In the genomic region with DNA sequence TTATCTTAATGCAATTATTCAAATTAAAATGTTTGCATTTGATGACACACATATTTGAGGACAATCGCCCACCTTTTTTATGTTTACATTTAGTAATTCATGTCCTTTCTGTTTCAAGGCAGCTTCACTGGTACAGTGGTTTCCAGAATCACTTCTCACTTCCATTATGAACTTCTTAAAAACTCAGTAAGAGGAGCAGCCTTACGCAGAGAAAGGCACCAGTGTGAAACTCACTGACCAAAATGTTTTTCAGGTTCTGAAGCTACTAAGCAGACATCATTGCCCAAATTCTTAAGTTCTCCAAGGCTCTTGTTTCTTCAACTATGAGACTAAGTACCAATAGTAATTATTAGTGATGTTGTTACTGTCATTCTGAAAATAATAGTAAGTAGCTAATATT, we compare ENCODE assay signal across 18 cellular contexts.
DNase-seq lines count a peak whose midpoint lies in the region; ATAC-seq and TF ChIP-seq lines count a peak whose summit lies in the region.
"Had no signal": no experiment of that assay in that cellular context is flagged by ENCODE, and none has a peak within 500 bp of the region (broad histone marks: within the 10 kb centered on the region; RNA-seq: fewer than 3 reads in every experiment).

No MANE protein-coding gene starts in this region.

- H3K4me2 ChIP-seq in MM.1S (ENCODE audit: low read depth, low read length) (no peak overlapping the region), OCI-LY3 (ENCODE audit: low read length) (peak overlapping the region; percentile 47), neuronal stem cell (ENCODE audit: insufficient read depth, low read length, poor library complexity, severe bottlenecking) (no peak overlapping the region)
- H3K4me2 ChIP-seq: BLaER1 had no signal

- H2BK120ac ChIP-seq in neuronal stem cell (ENCODE audit: low read depth, low read length), result no peak overlapping the region

- H3K18ac ChIP-seq in neuronal stem cell (ENCODE audit: low read length), result no peak overlapping the region

- intact Hi-C loops in right cardiac atrium (cut with DNase I), result no loop called here

- H3K9me3 ChIP-seq in MM.1S (replicated peaks; ENCODE audit: insufficient read depth, low read length) (no peaks in the 10 kb centered on the region), OCI-LY3 (ENCODE audit: insufficient read depth, low read length) (no peaks in the 10 kb centered on the region), neuronal stem cell (replicated peaks in 1 of 2; ENCODE audit: control insufficient read depth in 2 of 2, insufficient read depth in 1 of 2, low read depth in 1 of 2, low read length in 2 of 2) (no peaks in the 10 kb centered on the region), right cardiac atrium (ENCODE audit: control insufficient read depth, low read length) (no peaks in the 10 kb centered on the region)
- H3K9me3 ChIP-seq: BLaER1, Caco-2 had no signal

- no peaks in the 10 kb centered on the region for H3K79me2 ChIP-seq in MM.1S (ENCODE audit: low read length)
- no peaks in the 10 kb centered on the region for H3K79me2 ChIP-seq in OCI-LY3 (ENCODE audit: low read length)

- H3K4me3 Mint-ChIP-seq in progenitor cell of endocrine pancreas (ENCODE audit: low read depth), result no peak overlapping the region
- H3K4me3 Mint-ChIP-seq: B cell; CD4-positive, CD25-positive, alpha-beta regulatory T cell; CD8-positive, alpha-beta T cell had no signal

- H2AK5ac ChIP-seq in neuronal stem cell (ENCODE audit: low read depth, low read length), result no peak overlapping the region

- TF ChIP-seq CTCF in MM.1S (IDR thresholded peaks at IDR 0.05; ENCODE audit: low read length) (no peak), OCI-LY3 (IDR thresholded peaks at IDR 0.05; ENCODE audit: low read depth, low read length) (no peak), progenitor cell of endocrine pancreas (IDR thresholded peaks at IDR 0.05; ENCODE audit: unreplicated experiment) (no peak)

- no peak overlapping the region for H2BK12ac ChIP-seq in neuronal stem cell (ENCODE audit: low read length)

- no peak overlapping the region for H3K23ac ChIP-seq in neuronal stem cell (ENCODE audit: low read depth, low read length, poor library complexity)

- no peaks in the 10 kb centered on the region for H3K79me1 ChIP-seq in neuronal stem cell (ENCODE audit: low read depth, low read length)

- no peak overlapping the region for H4K8ac ChIP-seq in neuronal stem cell (ENCODE audit: low read depth, low read length)

- H3K4ac ChIP-seq in neuronal stem cell (ENCODE audit: low read length), result no peak overlapping the region

- no peaks in the 10 kb centered on the region for H3F3A ChIP-seq in MM.1S (ENCODE audit: insufficient read depth, low read length)

- no peak overlapping the region for H3K27ac ChIP-seq in MM.1S (ENCODE audit: low read length)
- H3K27ac ChIP-seq in OCI-LY3 (ENCODE audit: low read length), result no peak overlapping the region
- no peak overlapping the region for H3K27ac ChIP-seq in neuronal stem cell (replicated peaks; ENCODE audit: low read length)
- H3K27ac ChIP-seq in right cardiac atrium (ENCODE audit: low read length), result no peak overlapping the region
- H3K27ac ChIP-seq: 22Rv1, BLaER1, C4-2B, GM23248 had no signal

- H2AFZ ChIP-seq in MM.1S (ENCODE audit: low read length) (no peak overlapping the region), OCI-LY3 (ENCODE audit: low read depth, low read length) (no peak overlapping the region), neuronal stem cell (ENCODE audit: low read length) (no peak overlapping the region)
- H2AFZ ChIP-seq: GM23248 had no signal

- H3K4me1 Mint-ChIP-seq in progenitor cell of endocrine pancreas (ENCODE audit: low read depth), result peaks cover 4% of the 10 kb centered on the region
- H3K4me1 Mint-ChIP-seq: B cell; CD4-positive, CD25-positive, alpha-beta regulatory T cell had no signal

- peaks cover 3% of the 10 kb centered on the region for H3K9me3 Mint-ChIP-seq in progenitor cell of endocrine pancreas (ENCODE audit: low read depth)

- H3K4me3 ChIP-seq in MM.1S (ENCODE audit: low read length) (no peak overlapping the region), OCI-LY3 (ENCODE audit: low read length) (no peak overlapping the region), neuronal stem cell (ENCODE audit: low read length in 2 of 2) (no peak overlapping the region), right cardiac atrium (ENCODE audit: low read length) (no peak overlapping the region)
- H3K4me3 ChIP-seq: BLaER1, GM23248 had no signal

- H4K20me1 ChIP-seq in MM.1S (ENCODE audit: insufficient read depth, low read length) (no peaks in the 10 kb centered on the region), OCI-LY3 (ENCODE audit: insufficient read depth, low read length) (no peaks in the 10 kb centered on the region)
- H4K20me1 ChIP-seq: BLaER1 had no signal

- ATAC-seq in HG03460 (IDR thresholded peaks at IDR 0.05; ENCODE audit: unreplicated experiment) (no peak), right cardiac atrium (no peak)
- ATAC-seq: CD8-positive, alpha-beta T cell had no signal

- peak overlapping the region; percentile 23 for H3K27ac Mint-ChIP-seq in progenitor cell of endocrine pancreas
- H3K27ac Mint-ChIP-seq: B cell; CD4-positive, CD25-positive, alpha-beta regulatory T cell; CD8-positive, alpha-beta T cell had no signal

- no peaks in the 10 kb centered on the region for H3K36me3 Mint-ChIP-seq in progenitor cell of endocrine pancreas (ENCODE audit: insufficient read depth)
- H3K36me3 Mint-ChIP-seq: CD4-positive, CD25-positive, alpha-beta regulatory T cell; CD8-positive, alpha-beta T cell had no signal

- H3K27me3 Mint-ChIP-seq in progenitor cell of endocrine pancreas, result no peaks in the 10 kb centered on the region
- H3K27me3 Mint-ChIP-seq: B cell; CD4-positive, CD25-positive, alpha-beta regulatory T cell had no signal

- H3K9ac ChIP-seq in MM.1S (ENCODE audit: low read length) (no peak overlapping the region), OCI-LY3 (ENCODE audit: low read length) (no peak overlapping the region), neuronal stem cell (ENCODE audit: low read depth, low read length, poor library complexity) (no peak overlapping the region)
- H3K9ac ChIP-seq: BLaER1, GM23248 had no signal

- H3K4me1 ChIP-seq in MM.1S (ENCODE audit: low read length), result no peaks in the 10 kb centered on the region
- peaks cover 10% of the 10 kb centered on the region for H3K4me1 ChIP-seq in OCI-LY3 (ENCODE audit: low read length)
- no peaks in the 10 kb centered on the region for H3K4me1 ChIP-seq in neuronal stem cell (ENCODE audit: control insufficient read depth in 2 of 2, insufficient read depth in 1 of 2, low read depth in 1 of 2, low read length in 2 of 2)
- no peaks in the 10 kb centered on the region for H3K4me1 ChIP-seq in right cardiac atrium (ENCODE audit: control insufficient read depth, insufficient read depth, low read length)
- H3K4me1 ChIP-seq: BLaER1, Caco-2 had no signal

- no peak overlapping the region for H4K91ac ChIP-seq in neuronal stem cell (ENCODE audit: low read depth, low read length, poor library complexity)

- H3K27me3 ChIP-seq in MM.1S (replicated peaks; ENCODE audit: insufficient read depth, low read length) (no peaks in the 10 kb centered on the region), OCI-LY3 (ENCODE audit: low read depth, low read length) (no peaks in the 10 kb centered on the region), neuronal stem cell (ENCODE audit: control insufficient read depth in 3 of 3, insufficient read depth in 3 of 3, low read depth in 1 of 3, low read length in 3 of 3) (no peaks in the 10 kb centered on the region), right cardiac atrium (ENCODE audit: control insufficient read depth, insufficient read depth) (no peaks in the 10 kb centered on the region)
- H3K27me3 ChIP-seq: BLaER1 had no signal

- H3K36me3 ChIP-seq in MM.1S (replicated peaks; ENCODE audit: insufficient read depth, low read length) (no peaks in the 10 kb centered on the region), OCI-LY3 (replicated peaks; ENCODE audit: low read depth, low read length) (no peaks in the 10 kb centered on the region), neuronal stem cell (replicated peaks in 1 of 2; ENCODE audit: control insufficient read depth in 2 of 2, insufficient read depth in 2 of 2, low read length in 2 of 2) (no peaks in the 10 kb centered on the region)
- H3K36me3 ChIP-seq: BLaER1 had no signal

- H3K14ac ChIP-seq in neuronal stem cell (ENCODE audit: low read length), result no peak overlapping the region

- no peak overlapping the region for H2BK5ac ChIP-seq in neuronal stem cell (ENCODE audit: low read length)

- no peaks in the 10 kb centered on the region for H3K9me2 ChIP-seq in MM.1S (replicated peaks; ENCODE audit: insufficient read depth, low read length)

- WGBS in neuronal stem cell (ENCODE audit: extremely low coverage in 2 of 2, insufficient read length in 2 of 2, insufficient replicate concordance in 1 of 2), 2 donors, result no CpG with 5 or more reads among the region's 2 CpGs
- WGBS in right cardiac atrium, result 74% methylated on average over 2 of the region's 2 CpGs

- DNase-seq in MM.1S (peak; percentile 17), progenitor cell of endocrine pancreas (ENCODE audit: low spot score, unreplicated experiment) (no peak), neuronal stem cell (ENCODE audit: low spot score) (no peak), right cardiac atrium (no peak)
- DNase-seq: Caco-2; CD4-positive, CD25-positive, alpha-beta regulatory T cell; CD8-positive, alpha-beta T cell; DMS153; DND-41; GM23248; H7; HCEC 1CT had no signal

- no peak overlapping the region for H2BK15ac ChIP-seq in neuronal stem cell (ENCODE audit: low read length)
